In genomic region chr10:93379366-93380042, GRCh38 we compare ENCODE assay signal across 10 cellular contexts.
A peak's percentile ranks its signal among the peaks of the same experiment; 100 is the strongest.
DNase-seq lines count a peak whose midpoint lies in the region; ATAC-seq and TF ChIP-seq lines count a peak whose summit lies in the region.
"Had no signal": no experiment of that assay in that cellular context is flagged by ENCODE, and none has a peak within 500 bp of the region (broad histone marks: within the 10 kb centered on the region; RNA-seq: fewer than 3 reads in every experiment).

No MANE protein-coding gene starts in this region.

- TF ChIP-seq CTCF in lower leg skin (IDR thresholded peaks at IDR 0.05) = no peak

- no peak for TF ChIP-seq POLR2A in lower leg skin (IDR thresholded peaks at IDR 0.05)

- H3K27ac ChIP-seq in muscle layer of duodenum (ENCODE audit: low read length) = peak overlapping the region; percentile 17

- H3K4me1 ChIP-seq in muscle layer of duodenum (ENCODE audit: control insufficient read depth in 1 of 2, insufficient read depth in 2 of 2, low read length in 2 of 2) = peaks cover 0 to 5% of the 10 kb centered on the region in 2 donors

- ATAC-seq in activated naive CD4-positive, alpha-beta T cell treated with anti-CD3 and anti-CD28 coated beads, Interleukin-2, amount 50 U/mL, for 72 hours = peak; percentile 88 to 89

- 55 to 63% methylated on average over 5 of the region's 5 CpGs for WGBS in lower leg skin, 2 donors

- H3K9me3 ChIP-seq in muscle layer of duodenum (ENCODE audit: control insufficient read depth in 1 of 2, low read length in 2 of 2) = no peaks in the 10 kb centered on the region

- DNase-seq in activated naive CD4-positive, alpha-beta T cell treated with Interleukin-2 at 50 U/mL for 16 hours = peak; percentile 56
- no peak for DNase-seq in activated naive CD4-positive, alpha-beta T cell (lab: John Stamatoyannopoulos, UW)
- peak; percentile 49 to 58 for DNase-seq in activated naive CD4-positive, alpha-beta T cell treated with anti-CD3 and anti-CD28 coated beads, Interleukin-2, amount 50 U/mL, for 72 hours (ENCODE audit: low spot score in 2 of 2)
- DNase-seq in NCI-H1694 (lab: John Stamatoyannopoulos, UW) (no peak), NCI-H69 (lab: John Stamatoyannopoulos, UW) (no peak), lower leg skin (ENCODE audit: low spot score in 2 of 2) (no peak), SIG-M5 (lab: John Stamatoyannopoulos, UW) (no peak)
- DNase-seq: NCI-H1436 had no signal

- peaks cover 34 to 55% of the 10 kb centered on the region in 2 donors for H3K36me3 Mint-ChIP-seq in activated naive CD4-positive, alpha-beta T cell treated with anti-CD3 and anti-CD28 coated beads, Interleukin-2, amount 50 U/mL, for 72 hours
- H3K36me3 Mint-ChIP-seq: immature natural killer cell had no signal

- H3K36me3 ChIP-seq in muscle layer of duodenum (ENCODE audit: control insufficient read depth in 1 of 2, insufficient read depth in 2 of 2, low read length in 2 of 2) = peaks cover 32 to 39% of the 10 kb centered on the region in 2 donors

- no peaks in the 10 kb centered on the region for H3K9me3 Mint-ChIP-seq in activated naive CD4-positive, alpha-beta T cell treated with anti-CD3 and anti-CD28 coated beads, Interleukin-2, amount 50 U/mL, for 72 hours
- H3K9me3 Mint-ChIP-seq: immature natural killer cell had no signal

- no peaks in the 10 kb centered on the region for H3K27me3 ChIP-seq in muscle layer of duodenum (ENCODE audit: low read depth, low read length)

- peak overlapping the region; percentile 95 to 99 for H3K27ac Mint-ChIP-seq in activated naive CD4-positive, alpha-beta T cell treated with anti-CD3 and anti-CD28 coated beads, Interleukin-2, amount 50 U/mL, for 72 hours

- intact Hi-C loops in lower leg skin (cut with DNase I; ENCODE audit: low total_unique reads) = loop anchor here (2.0 kb wide), 1 partner anchor 103 kb away; the partner anchor contains the start of gene MYOF

- H3K4me3 ChIP-seq in muscle layer of duodenum (ENCODE audit: low read depth in 1 of 2, low read length in 2 of 2) = no peak overlapping the region
- H3K4me3 ChIP-seq in lower leg skin (ENCODE audit: low read depth, poor library complexity, severe bottlenecking) = no peak overlapping the region

Comparison
In these comparisons a context has a peak if more than half of its experiments do, and no peak if none do; other contexts are left out.
1. DNase-seq: peak in activated naive CD4-positive, alpha-beta T cell treated with Interleukin-2 at 50 U/mL for 16 hours (single experiment) and activated naive CD4-positive, alpha-beta T cell treated with anti-CD3 and anti-CD28 coated beads, Interleukin-2, amount 50 U/mL, for 72 hours (2 of 2); none in activated naive CD4-positive, alpha-beta T cell (0 of 4), NCI-H1694 (single experiment), NCI-H69 (single experiment), lower leg skin (0 of 2) and SIG-M5 (single experiment).